ENCODE assay signal across 8 cellular contexts in the genomic region with DNA sequence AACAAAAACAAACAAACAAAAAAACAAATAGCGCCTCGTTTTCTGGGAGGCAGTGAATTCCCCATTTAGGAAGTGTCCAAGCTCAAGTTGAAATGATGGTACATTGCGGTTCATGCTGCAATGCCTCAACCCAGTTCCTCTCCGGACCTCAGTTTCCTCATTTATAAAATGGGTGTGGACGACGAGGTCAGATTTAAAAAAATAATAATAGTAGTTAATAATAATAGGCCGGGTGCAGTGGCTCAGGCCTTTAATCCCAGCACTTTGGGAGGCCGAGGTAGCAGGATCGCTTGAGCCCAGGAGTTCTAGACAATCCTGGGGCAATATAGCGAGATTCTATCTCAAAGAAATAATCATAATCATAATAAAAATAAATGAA. TPM values are rescaled to one million over a fixed set of nuclear protein-coding genes. Genes with fewer than 3 reads are reported as not detected.
DNase-seq lines count a peak whose midpoint lies in the region; ATAC-seq and TF ChIP-seq lines count a peak whose summit lies in the region.

No MANE protein-coding gene starts in this region.

- peak overlapping the region; percentile 68 for H3K4me3 ChIP-seq in MM.1S (ENCODE audit: low read length)
- peak overlapping the region; percentile 89 for H3K4me3 ChIP-seq in coronary artery

- no peak for ATAC-seq in GM18517 (IDR thresholded peaks at IDR 0.05; ENCODE audit: unreplicated experiment)

- H3K9me2 ChIP-seq in MM.1S (replicated peaks; ENCODE audit: insufficient read depth, low read length), result no peaks in the 10 kb centered on the region

- H3K4me2 ChIP-seq in MM.1S (ENCODE audit: low read depth, low read length), result peak overlapping the region; percentile 54; the same call in 1 of the 2 replicates

- H3K36me3 ChIP-seq in MM.1S (replicated peaks; ENCODE audit: insufficient read depth, low read length), result no peaks in the 10 kb centered on the region

- peak overlapping the region; percentile 58; the same call in 1 of the 2 replicates for H2AFZ ChIP-seq in MM.1S (ENCODE audit: low read length)

- H3K27me3 Mint-ChIP-seq in neural crest cell (ENCODE audit: low read depth), result no peaks in the 10 kb centered on the region

- peaks cover 27% of the 10 kb centered on the region for H3F3A ChIP-seq in MM.1S (ENCODE audit: insufficient read depth, low read length)

- H3K9me3 ChIP-seq in MM.1S (replicated peaks; ENCODE audit: insufficient read depth, low read length), result no peaks in the 10 kb centered on the region

- TF ChIP-seq CTCF in C4-2B (conservative IDR thresholded peaks at IDR 0.05) (no peak), MM.1S (IDR thresholded peaks at IDR 0.05; ENCODE audit: low read length) (no peak), coronary artery (IDR thresholded peaks at IDR 0.05) (no peak), neural crest cell (conservative IDR thresholded peaks at IDR 0.05) (no peak)

- no peaks in the 10 kb centered on the region for H3K36me3 Mint-ChIP-seq in neural crest cell (ENCODE audit: low read depth)

- no peaks in the 10 kb centered on the region for H3K79me2 ChIP-seq in MM.1S (ENCODE audit: low read length)

- H3K9me3 Mint-ChIP-seq in neural crest cell, result no peaks in the 10 kb centered on the region

- peaks cover 28% of the 10 kb centered on the region for H3K4me1 Mint-ChIP-seq in neural crest cell

- no peaks in the 10 kb centered on the region for H4K20me1 ChIP-seq in MM.1S (ENCODE audit: insufficient read depth, low read length)

- H3K9ac ChIP-seq in MM.1S (ENCODE audit: low read length), result peak overlapping the region; percentile 73; the same call in 1 of the 2 replicates

- H3K27ac ChIP-seq in C4-2B, result peak overlapping the region; percentile 60
- peak overlapping the region; percentile 51; the same call in 1 of the 2 replicates for H3K27ac ChIP-seq in MM.1S (ENCODE audit: low read length)
- H3K27ac ChIP-seq in coronary artery, result peak overlapping the region; percentile 96 to 99

- H3K4me3 Mint-ChIP-seq in neural crest cell, result peak overlapping the region; percentile 66

- no peaks in the 10 kb centered on the region for H3K27me3 ChIP-seq in MM.1S (replicated peaks; ENCODE audit: insufficient read depth, low read length)

- no peak overlapping the region for H3K27ac Mint-ChIP-seq in neural crest cell (ENCODE audit: unreplicated experiment)

- H3K4me1 ChIP-seq in MM.1S (ENCODE audit: low read length), result peaks cover 13% of the 10 kb centered on the region

- DNase-seq in MM.1S (no peak), coronary artery (ENCODE audit: low spot score) (no peak), neural crest cell (ENCODE audit: low read depth, low spot score) (no peak), NCI-H2029 treated with DMSO at 0.1 percent for 48 hours (lab: John Stamatoyannopoulos, UW) (no peak), cerebellum (ENCODE audit: low spot score) (no peak)
- no peak for DNase-seq in effector CD4-positive, alpha-beta T cell

RNA-seq across cellular contexts. Expression of gene ERCC1, which starts 15.5 kb away (rescaled TPM):
- total RNA-seq in neural crest cell, result 111 and 115 TPM in 2 replicates
- 36.9 TPM for total RNA-seq in cerebellum

RNA-seq across cellular contexts. Expression of gene FOSB, which starts 28.6 kb away (rescaled TPM):
- total RNA-seq in neural crest cell, result 0.26 and 0.45 TPM in 2 replicates
- 2.5 TPM for total RNA-seq in cerebellum

RNA-seq across cellular contexts. Expression of gene POLR1G, which starts 32.7 kb away (rescaled TPM):
- total RNA-seq in neural crest cell, result 11.7 and 12.8 TPM in 2 replicates
- 2.9 TPM for total RNA-seq in cerebellum

RNA-seq across cellular contexts. Expression of gene PPP1R13L, which starts 34.3 kb away (rescaled TPM):
- total RNA-seq in neural crest cell (6.4 and 8.2 TPM in 2 replicates), cerebellum (1.4 TPM)

RNA-seq across cellular contexts. Expression of gene RTN2, which starts 57.7 kb away (rescaled TPM):
- total RNA-seq in neural crest cell, result 16.2 and 19.8 TPM in 2 replicates
- 36.0 TPM for total RNA-seq in cerebellum
